Comparison of ENCODE assay signal across 3 cellular contexts in the genomic region with DNA sequence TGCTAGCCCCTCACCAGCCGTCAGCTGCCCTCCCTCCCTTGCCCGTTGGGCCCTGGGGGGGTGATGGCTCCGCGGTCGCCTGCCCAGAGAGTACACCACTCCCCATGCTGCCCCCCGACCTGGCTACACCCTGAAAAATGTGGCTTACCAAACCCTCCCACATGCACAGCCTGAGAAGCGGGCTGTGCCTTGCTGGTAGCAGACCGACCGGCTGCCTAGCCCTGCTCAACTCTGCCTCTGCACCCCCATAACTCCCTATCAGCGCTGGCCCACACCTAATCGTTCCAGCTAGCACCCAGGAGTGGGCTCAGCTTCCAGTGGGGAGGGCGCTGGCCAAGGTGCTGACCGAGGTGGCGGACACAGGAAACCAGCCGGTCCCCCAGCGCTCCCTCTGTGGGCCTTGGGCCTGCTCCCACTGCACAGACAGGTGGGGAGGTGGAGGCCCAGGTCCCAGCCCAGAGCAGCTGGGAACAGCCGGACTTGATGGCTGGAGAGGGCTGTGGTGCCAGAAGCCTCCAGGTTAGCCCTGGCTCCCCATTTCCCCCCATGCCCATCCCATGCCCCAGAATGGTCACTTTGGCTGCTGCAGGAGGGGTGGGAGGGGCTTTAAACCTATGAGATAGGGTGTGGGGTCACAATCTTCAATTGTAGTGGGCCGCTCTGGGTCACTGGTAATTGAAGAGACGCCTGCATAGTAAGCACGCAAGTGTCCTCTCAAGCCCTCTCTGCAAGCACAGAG.
TF ChIP-seq lines count a peak whose summit lies in the region.

No MANE protein-coding gene starts in this region.

TF ChIP-seq in A549, 52 proteins besides CTCF, POLR2A, EP300 and RAD21:
- TF ChIP-seq RCOR1 (IDR thresholded peaks at IDR 0.05; ENCODE audit: low read depth, low read length) (no peak), JUN (IDR thresholded peaks at IDR 0.05) (no peak)
- TF ChIP-seq, protein P1, sequence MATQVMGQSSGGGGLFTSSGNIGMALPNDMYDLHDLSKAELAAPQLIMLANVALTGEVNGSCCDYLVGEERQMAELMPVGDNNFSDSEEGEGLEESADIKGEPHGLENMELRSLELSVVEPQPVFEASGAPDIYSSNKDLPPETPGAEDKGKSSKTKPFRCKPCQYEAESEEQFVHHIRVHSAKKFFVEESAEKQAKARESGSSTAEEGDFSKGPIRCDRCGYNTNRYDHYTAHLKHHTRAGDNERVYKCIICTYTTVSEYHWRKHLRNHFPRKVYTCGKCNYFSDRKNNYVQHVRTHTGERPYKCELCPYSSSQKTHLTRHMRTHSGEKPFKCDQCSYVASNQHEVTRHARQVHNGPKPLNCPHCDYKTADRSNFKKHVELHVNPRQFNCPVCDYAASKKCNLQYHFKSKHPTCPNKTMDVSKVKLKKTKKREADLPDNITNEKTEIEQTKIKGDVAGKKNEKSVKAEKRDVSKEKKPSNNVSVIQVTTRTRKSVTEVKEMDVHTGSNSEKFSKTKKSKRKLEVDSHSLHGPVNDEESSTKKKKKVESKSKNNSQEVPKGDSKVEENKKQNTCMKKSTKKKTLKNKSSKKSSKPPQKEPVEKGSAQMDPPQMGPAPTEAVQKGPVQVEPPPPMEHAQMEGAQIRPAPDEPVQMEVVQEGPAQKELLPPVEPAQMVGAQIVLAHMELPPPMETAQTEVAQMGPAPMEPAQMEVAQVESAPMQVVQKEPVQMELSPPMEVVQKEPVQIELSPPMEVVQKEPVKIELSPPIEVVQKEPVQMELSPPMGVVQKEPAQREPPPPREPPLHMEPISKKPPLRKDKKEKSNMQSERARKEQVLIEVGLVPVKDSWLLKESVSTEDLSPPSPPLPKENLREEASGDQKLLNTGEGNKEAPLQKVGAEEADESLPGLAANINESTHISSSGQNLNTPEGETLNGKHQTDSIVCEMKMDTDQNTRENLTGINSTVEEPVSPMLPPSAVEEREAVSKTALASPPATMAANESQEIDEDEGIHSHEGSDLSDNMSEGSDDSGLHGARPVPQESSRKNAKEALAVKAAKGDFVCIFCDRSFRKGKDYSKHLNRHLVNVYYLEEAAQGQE (IDR thresholded peaks at IDR 0.05), result peak; percentile 85

TF ChIP-seq in K562, 482 proteins besides CTCF, POLR2A, EP300 and RAD21 (continues in another document):
- peak; percentile 87 for TF ChIP-seq CBFB (CRISPR knock-in tag; IDR thresholded peaks at IDR 0.05)
- peak; percentile 53; the same call in 1 of the 2 replicates for TF ChIP-seq ELF2 (CRISPR knock-in tag; IDR thresholded peaks at IDR 0.05)
- TF ChIP-seq, protein P2, sequence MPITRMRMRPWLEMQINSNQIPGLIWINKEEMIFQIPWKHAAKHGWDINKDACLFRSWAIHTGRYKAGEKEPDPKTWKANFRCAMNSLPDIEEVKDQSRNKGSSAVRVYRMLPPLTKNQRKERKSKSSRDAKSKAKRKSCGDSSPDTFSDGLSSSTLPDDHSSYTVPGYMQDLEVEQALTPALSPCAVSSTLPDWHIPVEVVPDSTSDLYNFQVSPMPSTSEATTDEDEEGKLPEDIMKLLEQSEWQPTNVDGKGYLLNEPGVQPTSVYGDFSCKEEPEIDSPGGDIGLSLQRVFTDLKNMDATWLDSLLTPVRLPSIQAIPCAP (CRISPR knock-in tag; IDR thresholded peaks at IDR 0.05; ENCODE audit: borderline replicate concordance), result 0 out of 2 replicates have a peak, but pooled peaks have one; percentile 85
- TF ChIP-seq ZNF766 (CRISPR knock-in tag; conservative IDR thresholded peaks at IDR 0.05), result peak; percentile 91
- TF ChIP-seq, protein P3, sequence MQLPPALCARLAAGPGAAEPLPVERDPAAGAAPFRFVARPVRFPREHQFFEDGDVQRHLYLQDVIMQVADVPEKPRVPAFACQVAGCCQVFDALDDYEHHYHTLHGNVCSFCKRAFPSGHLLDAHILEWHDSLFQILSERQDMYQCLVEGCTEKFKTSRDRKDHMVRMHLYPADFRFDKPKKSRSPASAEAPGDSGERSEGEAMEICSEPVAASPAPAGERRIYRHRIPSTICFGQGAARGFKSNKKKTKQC (CRISPR knock-in tag; IDR thresholded peaks at IDR 0.05), result peak; percentile 99
- TF ChIP-seq CREB1 (IDR thresholded peaks at IDR 0.05), result no peak
- peak; percentile 62; the same call in 1 of the 2 replicates for TF ChIP-seq CREB1 (CRISPR knock-in tag; IDR thresholded peaks at IDR 0.05)
- TF ChIP-seq, protein P4, sequence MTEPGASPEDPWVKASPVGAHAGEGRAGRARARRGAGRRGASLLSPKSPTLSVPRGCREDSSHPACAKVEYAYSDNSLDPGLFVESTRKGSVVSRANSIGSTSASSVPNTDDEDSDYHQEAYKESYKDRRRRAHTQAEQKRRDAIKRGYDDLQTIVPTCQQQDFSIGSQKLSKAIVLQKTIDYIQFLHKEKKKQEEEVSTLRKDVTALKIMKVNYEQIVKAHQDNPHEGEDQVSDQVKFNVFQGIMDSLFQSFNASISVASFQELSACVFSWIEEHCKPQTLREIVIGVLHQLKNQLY (CRISPR knock-in tag; conservative IDR thresholded peaks at IDR 0.05), result peak in 1 of 2 experiments; percentile 92; a peak in 1 of 4 replicates
- peak; percentile 44; the same call in 1 of the 2 replicates for TF ChIP-seq TCF3 (CRISPR knock-in tag; IDR thresholded peaks at IDR 0.05)
- peak; percentile 83 for TF ChIP-seq ZNF263 (CRISPR knock-in tag; IDR thresholded peaks at IDR 0.05; ENCODE audit: borderline replicate concordance)
- TF ChIP-seq, protein P5, sequence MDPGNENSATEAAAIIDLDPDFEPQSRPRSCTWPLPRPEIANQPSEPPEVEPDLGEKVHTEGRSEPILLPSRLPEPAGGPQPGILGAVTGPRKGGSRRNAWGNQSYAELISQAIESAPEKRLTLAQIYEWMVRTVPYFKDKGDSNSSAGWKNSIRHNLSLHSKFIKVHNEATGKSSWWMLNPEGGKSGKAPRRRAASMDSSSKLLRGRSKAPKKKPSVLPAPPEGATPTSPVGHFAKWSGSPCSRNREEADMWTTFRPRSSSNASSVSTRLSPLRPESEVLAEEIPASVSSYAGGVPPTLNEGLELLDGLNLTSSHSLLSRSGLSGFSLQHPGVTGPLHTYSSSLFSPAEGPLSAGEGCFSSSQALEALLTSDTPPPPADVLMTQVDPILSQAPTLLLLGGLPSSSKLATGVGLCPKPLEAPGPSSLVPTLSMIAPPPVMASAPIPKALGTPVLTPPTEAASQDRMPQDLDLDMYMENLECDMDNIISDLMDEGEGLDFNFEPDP (CRISPR knock-in tag; IDR thresholded peaks at IDR 0.05), result no peak
- TF ChIP-seq CHD1 (IDR thresholded peaks at IDR 0.05; ENCODE audit: low read length), result no peak
- peak; percentile 99 for TF ChIP-seq FOXP1 (CRISPR knock-in tag; IDR thresholded peaks at IDR 0.05)
- TF ChIP-seq ZNF212 (CRISPR knock-in tag; IDR thresholded peaks at IDR 0.05), result no peak

TF ChIP-seq in HepG2, 621 proteins besides CTCF, POLR2A, EP300 and RAD21 (continues in another document):
- TF ChIP-seq ZNF317 (CRISPR knock-in tag; IDR thresholded peaks at IDR 0.05) (0 out of 2 replicates have a peak, but pooled peaks have one; percentile 29), CCDC6 (CRISPR knock-in tag; IDR thresholded peaks at IDR 0.05) (0 out of 2 replicates have a peak, but pooled peaks have one; percentile 30), TBX2 (CRISPR knock-in tag; IDR thresholded peaks at IDR 0.05; ENCODE audit: borderline replicate concordance) (peak; percentile 25; the same call in 1 of the 2 replicates), ZNF460 (CRISPR knock-in tag; IDR thresholded peaks at IDR 0.05; ENCODE audit: borderline replicate concordance) (no peak), GABPB1 (CRISPR knock-in tag; IDR thresholded peaks at IDR 0.05) (peak; percentile 32; the same call in 1 of the 2 replicates), FOSL1 (CRISPR knock-in tag; IDR thresholded peaks at IDR 0.05; ENCODE audit: borderline replicate concordance) (no peak), SALL1 (CRISPR knock-in tag; IDR thresholded peaks at IDR 0.05) (peak; percentile 67), SAP130 (CRISPR knock-in tag; IDR thresholded peaks at IDR 0.05; ENCODE audit: low read depth) (peak; percentile 27; the same call in 1 of the 2 replicates), DNMT3B (CRISPR knock-in tag; conservative IDR thresholded peaks at IDR 0.05) (0 out of 2 replicates have a peak, but pooled peaks have one; percentile 53), BORCS8-MEF2B (CRISPR knock-in tag; IDR thresholded peaks at IDR 0.05) (0 out of 2 replicates have a peak, but pooled peaks have one; percentile 38), FOSL2 (CRISPR knock-in tag; IDR thresholded peaks at IDR 0.05) (0 out of 2 replicates have a peak, but pooled peaks have one; percentile 25), SRY (CRISPR knock-in tag; IDR thresholded peaks at IDR 0.05) (0 out of 2 replicates have a peak, but pooled peaks have one; percentile 56), NFIB (CRISPR knock-in tag; IDR thresholded peaks at IDR 0.05; ENCODE audit: borderline replicate concordance) (no peak), TSC22D2 (CRISPR knock-in tag; IDR thresholded peaks at IDR 0.05; ENCODE audit: borderline replicate concordance) (peak; percentile 74; the same call in 1 of the 2 replicates), ZBTB21 (CRISPR knock-in tag; IDR thresholded peaks at IDR 0.05) (no peak), ZNF547 (CRISPR knock-in tag; IDR thresholded peaks at IDR 0.05) (no peak), ZNF619 (CRISPR knock-in tag; IDR thresholded peaks at IDR 0.05) (no peak), ZNF225 (CRISPR knock-in tag; IDR thresholded peaks at IDR 0.05) (no peak)
- TF ChIP-seq, protein P6, sequence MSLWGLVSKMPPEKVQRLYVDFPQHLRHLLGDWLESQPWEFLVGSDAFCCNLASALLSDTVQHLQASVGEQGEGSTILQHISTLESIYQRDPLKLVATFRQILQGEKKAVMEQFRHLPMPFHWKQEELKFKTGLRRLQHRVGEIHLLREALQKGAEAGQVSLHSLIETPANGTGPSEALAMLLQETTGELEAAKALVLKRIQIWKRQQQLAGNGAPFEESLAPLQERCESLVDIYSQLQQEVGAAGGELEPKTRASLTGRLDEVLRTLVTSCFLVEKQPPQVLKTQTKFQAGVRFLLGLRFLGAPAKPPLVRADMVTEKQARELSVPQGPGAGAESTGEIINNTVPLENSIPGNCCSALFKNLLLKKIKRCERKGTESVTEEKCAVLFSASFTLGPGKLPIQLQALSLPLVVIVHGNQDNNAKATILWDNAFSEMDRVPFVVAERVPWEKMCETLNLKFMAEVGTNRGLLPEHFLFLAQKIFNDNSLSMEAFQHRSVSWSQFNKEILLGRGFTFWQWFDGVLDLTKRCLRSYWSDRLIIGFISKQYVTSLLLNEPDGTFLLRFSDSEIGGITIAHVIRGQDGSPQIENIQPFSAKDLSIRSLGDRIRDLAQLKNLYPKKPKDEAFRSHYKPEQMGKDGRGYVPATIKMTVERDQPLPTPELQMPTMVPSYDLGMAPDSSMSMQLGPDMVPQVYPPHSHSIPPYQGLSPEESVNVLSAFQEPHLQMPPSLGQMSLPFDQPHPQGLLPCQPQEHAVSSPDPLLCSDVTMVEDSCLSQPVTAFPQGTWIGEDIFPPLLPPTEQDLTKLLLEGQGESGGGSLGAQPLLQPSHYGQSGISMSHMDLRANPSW (CRISPR knock-in tag; IDR thresholded peaks at IDR 0.05; ENCODE audit: borderline replicate concordance), result no peak
- TF ChIP-seq, protein P7, sequence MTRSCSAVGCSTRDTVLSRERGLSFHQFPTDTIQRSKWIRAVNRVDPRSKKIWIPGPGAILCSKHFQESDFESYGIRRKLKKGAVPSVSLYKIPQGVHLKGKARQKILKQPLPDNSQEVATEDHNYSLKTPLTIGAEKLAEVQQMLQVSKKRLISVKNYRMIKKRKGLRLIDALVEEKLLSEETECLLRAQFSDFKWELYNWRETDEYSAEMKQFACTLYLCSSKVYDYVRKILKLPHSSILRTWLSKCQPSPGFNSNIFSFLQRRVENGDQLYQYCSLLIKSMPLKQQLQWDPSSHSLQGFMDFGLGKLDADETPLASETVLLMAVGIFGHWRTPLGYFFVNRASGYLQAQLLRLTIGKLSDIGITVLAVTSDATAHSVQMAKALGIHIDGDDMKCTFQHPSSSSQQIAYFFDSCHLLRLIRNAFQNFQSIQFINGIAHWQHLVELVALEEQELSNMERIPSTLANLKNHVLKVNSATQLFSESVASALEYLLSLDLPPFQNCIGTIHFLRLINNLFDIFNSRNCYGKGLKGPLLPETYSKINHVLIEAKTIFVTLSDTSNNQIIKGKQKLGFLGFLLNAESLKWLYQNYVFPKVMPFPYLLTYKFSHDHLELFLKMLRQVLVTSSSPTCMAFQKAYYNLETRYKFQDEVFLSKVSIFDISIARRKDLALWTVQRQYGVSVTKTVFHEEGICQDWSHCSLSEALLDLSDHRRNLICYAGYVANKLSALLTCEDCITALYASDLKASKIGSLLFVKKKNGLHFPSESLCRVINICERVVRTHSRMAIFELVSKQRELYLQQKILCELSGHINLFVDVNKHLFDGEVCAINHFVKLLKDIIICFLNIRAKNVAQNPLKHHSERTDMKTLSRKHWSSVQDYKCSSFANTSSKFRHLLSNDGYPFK (CRISPR knock-in tag; IDR thresholded peaks at IDR 0.05; ENCODE audit: borderline replicate concordance), result no peak
- TF ChIP-seq, protein P8, sequence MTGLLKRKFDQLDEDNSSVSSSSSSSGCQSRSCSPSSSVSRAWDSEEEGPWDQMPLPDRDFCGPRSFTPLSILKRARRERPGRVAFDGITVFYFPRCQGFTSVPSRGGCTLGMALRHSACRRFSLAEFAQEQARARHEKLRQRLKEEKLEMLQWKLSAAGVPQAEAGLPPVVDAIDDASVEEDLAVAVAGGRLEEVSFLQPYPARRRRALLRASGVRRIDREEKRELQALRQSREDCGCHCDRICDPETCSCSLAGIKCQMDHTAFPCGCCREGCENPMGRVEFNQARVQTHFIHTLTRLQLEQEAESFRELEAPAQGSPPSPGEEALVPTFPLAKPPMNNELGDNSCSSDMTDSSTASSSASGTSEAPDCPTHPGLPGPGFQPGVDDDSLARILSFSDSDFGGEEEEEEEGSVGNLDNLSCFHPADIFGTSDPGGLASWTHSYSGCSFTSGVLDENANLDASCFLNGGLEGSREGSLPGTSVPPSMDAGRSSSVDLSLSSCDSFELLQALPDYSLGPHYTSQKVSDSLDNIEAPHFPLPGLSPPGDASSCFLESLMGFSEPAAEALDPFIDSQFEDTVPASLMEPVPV (CRISPR knock-in tag; IDR thresholded peaks at IDR 0.05), result no peak
- TF ChIP-seq, protein P9, sequence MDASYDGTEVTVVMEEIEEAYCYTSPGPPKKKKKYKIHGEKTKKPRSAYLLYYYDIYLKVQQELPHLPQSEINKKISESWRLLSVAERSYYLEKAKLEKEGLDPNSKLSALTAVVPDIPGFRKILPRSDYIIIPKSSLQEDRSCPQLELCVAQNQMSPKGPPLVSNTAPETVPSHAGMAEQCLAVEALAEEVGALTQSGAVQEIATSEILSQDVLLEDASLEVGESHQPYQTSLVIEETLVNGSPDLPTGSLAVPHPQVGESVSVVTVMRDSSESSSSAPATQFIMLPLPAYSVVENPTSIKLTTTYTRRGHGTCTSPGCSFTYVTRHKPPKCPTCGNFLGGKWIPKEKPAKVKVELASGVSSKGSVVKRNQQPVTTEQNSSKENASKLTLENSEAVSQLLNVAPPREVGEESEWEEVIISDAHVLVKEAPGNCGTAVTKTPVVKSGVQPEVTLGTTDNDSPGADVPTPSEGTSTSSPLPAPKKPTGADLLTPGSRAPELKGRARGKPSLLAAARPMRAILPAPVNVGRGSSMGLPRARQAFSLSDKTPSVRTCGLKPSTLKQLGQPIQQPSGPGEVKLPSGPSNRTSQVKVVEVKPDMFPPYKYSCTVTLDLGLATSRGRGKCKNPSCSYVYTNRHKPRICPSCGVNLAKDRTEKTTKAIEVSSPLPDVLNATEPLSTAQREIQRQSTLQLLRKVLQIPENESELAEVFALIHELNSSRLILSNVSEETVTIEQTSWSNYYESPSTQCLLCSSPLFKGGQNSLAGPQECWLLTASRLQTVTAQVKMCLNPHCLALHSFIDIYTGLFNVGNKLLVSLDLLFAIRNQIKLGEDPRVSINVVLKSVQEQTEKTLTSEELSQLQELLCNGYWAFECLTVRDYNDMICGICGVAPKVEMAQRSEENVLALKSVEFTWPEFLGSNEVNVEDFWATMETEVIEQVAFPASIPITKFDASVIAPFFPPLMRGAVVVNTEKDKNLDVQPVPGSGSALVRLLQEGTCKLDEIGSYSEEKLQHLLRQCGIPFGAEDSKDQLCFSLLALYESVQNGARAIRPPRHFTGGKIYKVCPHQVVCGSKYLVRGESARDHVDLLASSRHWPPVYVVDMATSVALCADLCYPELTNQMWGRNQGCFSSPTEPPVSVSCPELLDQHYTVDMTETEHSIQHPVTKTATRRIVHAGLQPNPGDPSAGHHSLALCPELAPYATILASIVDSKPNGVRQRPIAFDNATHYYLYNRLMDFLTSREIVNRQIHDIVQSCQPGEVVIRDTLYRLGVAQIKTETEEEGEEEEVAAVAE (CRISPR knock-in tag; IDR thresholded peaks at IDR 0.05; ENCODE audit: borderline replicate concordance), result 0 out of 2 replicates have a peak, but pooled peaks have one; percentile 56
